In the genomic region with DNA sequence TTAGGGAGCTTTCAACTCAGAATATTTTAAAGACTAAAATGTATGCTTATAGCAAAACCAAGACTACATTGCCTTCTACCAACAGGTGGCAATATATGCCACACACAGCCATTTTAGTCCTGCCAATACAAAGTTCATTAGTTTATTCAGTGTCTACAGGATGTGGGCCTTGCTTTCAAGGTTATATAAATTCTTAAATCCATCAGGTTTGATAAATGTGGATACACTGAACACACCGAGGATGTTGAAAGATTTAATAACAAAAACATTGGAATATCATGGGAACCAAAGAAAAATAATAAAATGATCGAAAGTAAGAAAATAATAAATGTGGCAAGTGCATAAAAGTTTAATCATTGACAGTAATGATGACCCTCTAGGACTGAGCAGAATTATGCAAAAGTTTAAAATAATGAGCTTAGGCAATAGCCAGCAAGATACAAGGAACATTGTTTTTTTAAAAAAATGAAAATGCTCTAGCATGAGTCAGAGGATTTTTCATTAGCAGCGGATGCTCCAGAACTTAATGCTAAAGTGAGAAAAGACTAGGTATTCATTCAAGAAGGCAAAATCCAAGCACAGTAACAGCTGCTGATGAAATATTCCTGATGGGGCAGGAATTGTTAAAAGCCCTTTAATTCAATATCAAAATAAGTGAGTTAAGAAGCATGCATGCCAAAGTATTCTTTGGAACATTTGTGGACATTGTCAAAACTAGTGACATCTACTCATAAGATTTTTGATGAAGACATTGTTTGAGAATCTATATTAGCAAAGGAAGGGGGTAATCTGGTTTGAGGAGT, we compare ENCODE assay signal across 9 cellular contexts. TPM values are rescaled to one million over a fixed set of nuclear protein-coding genes. Genes with fewer than 3 reads are reported as not detected.
A peak's percentile ranks its signal among the peaks of the same experiment; 100 is the strongest.
DNase-seq lines count a peak whose midpoint lies in the region; TF ChIP-seq lines count a peak whose summit lies in the region.
"Had no signal": no experiment of that assay in that cellular context is flagged by ENCODE, and none has a peak within 500 bp of the region (broad histone marks: within the 10 kb centered on the region; RNA-seq: fewer than 3 reads in every experiment).

No MANE protein-coding gene starts in this region.

- no peaks in the 10 kb centered on the region for H3K27me3 ChIP-seq in CD4-positive, alpha-beta memory T cell (ENCODE audit: insufficient read depth, low read length)

- no peak overlapping the region for H3K27ac ChIP-seq in CD4-positive, alpha-beta memory T cell (ENCODE audit: low read depth, low read length)

- no peaks in the 10 kb centered on the region for H3K4me1 Mint-ChIP-seq in CD4-positive, alpha-beta memory T cell
- H3K4me1 Mint-ChIP-seq: naive thymus-derived CD8-positive, alpha-beta T cell had no signal

- intact Hi-C loops in CD4-positive, alpha-beta memory T cell (cut with micrococcal nuclease), result no loop called here

- H3K4me3 ChIP-seq in fibroblast of villous mesenchyme (ENCODE audit: low read depth, low read length), result no peak overlapping the region
- no peak overlapping the region for H3K4me3 ChIP-seq in CD4-positive, alpha-beta memory T cell (ENCODE audit: low read length in 2 of 2)

- DNase-seq in DMS53 (lab: John Stamatoyannopoulos, UW) (peak; percentile 74), H4 (ENCODE audit: low spot score) (peak; percentile 48), OCI-M1 (lab: John Stamatoyannopoulos, UW) (peak; percentile 82), fibroblast of villous mesenchyme (ENCODE audit: low read depth) (peak; percentile 30), SK-N-DZ (ENCODE audit: low spot score) (no peak), middle frontal gyrus (ENCODE audit: extremely low spot score, low spot score) (no peak), NK-92 (lab: John Stamatoyannopoulos, UW; ENCODE audit: unreplicated experiment) (no peak)
- DNase-seq in CD4-positive, alpha-beta memory T cell, result no peak

- H3K36me3 Mint-ChIP-seq in CD4-positive, alpha-beta memory T cell, result no peaks in the 10 kb centered on the region
- H3K36me3 Mint-ChIP-seq: naive thymus-derived CD8-positive, alpha-beta T cell had no signal

- CTCF ChIA-PET in CD4-positive, alpha-beta memory T cell (lab: Charles Lee; ENCODE audit: partially characterized antibody), result no interaction called here

- no peaks in the 10 kb centered on the region for H3K9me3 ChIP-seq in CD4-positive, alpha-beta memory T cell (ENCODE audit: control insufficient read depth in 1 of 2, low read length in 2 of 2)

- H3K27ac Mint-ChIP-seq in CD4-positive, alpha-beta memory T cell, result no peak overlapping the region
- H3K27ac Mint-ChIP-seq: naive thymus-derived CD8-positive, alpha-beta T cell had no signal

- H3K9me3 Mint-ChIP-seq in CD4-positive, alpha-beta memory T cell, result peaks cover 0 to 7% (median 0%) of the 10 kb centered on the region in 8 donors
- H3K9me3 Mint-ChIP-seq: naive thymus-derived CD8-positive, alpha-beta T cell had no signal

- no peak overlapping the region for H3K4me3 Mint-ChIP-seq in CD4-positive, alpha-beta memory T cell
- H3K4me3 Mint-ChIP-seq: naive thymus-derived CD8-positive, alpha-beta T cell had no signal

- no peaks in the 10 kb centered on the region for H3K36me3 ChIP-seq in CD4-positive, alpha-beta memory T cell (ENCODE audit: insufficient read depth, low read length)

- POLR2A ChIA-PET in CD4-positive, alpha-beta memory T cell (lab: Charles Lee; ENCODE audit: partially characterized antibody), result no interaction called here

- TF ChIP-seq CTCF in fibroblast of villous mesenchyme (IDR thresholded peaks at IDR 0.05; ENCODE audit: insufficient read depth, low read depth, low read length), result peak; percentile 56

- no peaks in the 10 kb centered on the region for H3K4me1 ChIP-seq in CD4-positive, alpha-beta memory T cell (ENCODE audit: insufficient read depth, low read length)

- no peaks in the 10 kb centered on the region for H3K27me3 Mint-ChIP-seq in CD4-positive, alpha-beta memory T cell
- H3K27me3 Mint-ChIP-seq: naive thymus-derived CD8-positive, alpha-beta T cell had no signal

RNA-seq across cellular contexts. Expression of a gene that starts 14.2 kb away (rescaled TPM):
- total RNA-seq in H4 (2014; rRNA removed; shearing (Covaris generic)), result 3.3 and 3.9 TPM in 2 replicates
- total RNA-seq in fibroblast of villous mesenchyme, result 43.5 and 72.1 TPM in 2 replicates
- 3.7 and 4.7 TPM in 2 replicates for polyA plus RNA-seq in SK-N-DZ (2014; cell fraction: cytosol; rRNA removed)
- 3.8 and 4.7 TPM in 2 replicates for polyA plus RNA-seq in SK-N-DZ (2014; cell fraction: nucleus; rRNA removed)
- not detected for total RNA-seq in CD4-positive, alpha-beta memory T cell
- not detected for polyA plus RNA-seq in CD4-positive, alpha-beta memory T cell
- total RNA-seq: naive thymus-derived CD8-positive, alpha-beta T cell had no signal

Comparison
In these comparisons a context has a peak if more than half of its experiments do, and no peak if none do; other contexts are left out.
1. DNase-seq: peak in DMS53 (single experiment), H4 (single experiment), OCI-M1 (single experiment) and fibroblast of villous mesenchyme (single experiment); none in SK-N-DZ (single experiment), middle frontal gyrus (single experiment), CD4-positive, alpha-beta memory T cell (0 of 5) and NK-92 (single experiment).